In the genomic region with DNA sequence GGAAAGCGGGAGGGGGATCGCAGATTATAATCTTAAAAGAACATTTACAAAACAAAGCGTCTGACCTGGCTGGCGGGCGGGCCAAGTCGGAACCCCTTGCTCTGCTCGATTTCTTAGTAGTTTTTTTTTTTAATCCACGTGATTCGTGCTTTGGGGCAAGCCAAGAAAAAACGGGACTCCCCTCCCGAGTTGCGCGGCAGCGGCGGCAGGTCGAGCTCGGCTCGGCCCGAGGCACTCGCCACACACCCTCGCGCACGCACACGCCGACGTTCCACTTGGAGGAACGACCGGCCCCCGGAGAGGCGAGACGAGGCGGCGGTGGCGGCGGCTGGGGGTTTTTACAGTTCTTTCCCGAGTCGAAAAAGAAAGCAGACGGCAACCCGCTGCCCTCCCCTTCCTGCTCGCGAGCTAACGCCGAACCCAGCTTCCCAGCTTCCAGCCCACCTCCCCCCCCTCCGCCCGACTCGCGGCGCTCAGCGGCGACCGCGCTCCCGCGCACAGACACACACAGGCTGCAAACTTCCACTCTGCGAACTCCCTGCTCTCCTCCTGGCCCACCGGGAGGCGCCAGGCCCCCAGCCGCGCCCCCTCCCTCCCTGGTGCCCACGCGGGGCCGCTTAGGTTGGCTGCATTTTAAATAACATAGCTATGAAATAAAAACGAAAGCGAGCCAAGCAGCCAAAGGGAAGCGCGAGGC, we compare ENCODE assay signal across 8 cellular contexts. TPM values are rescaled to one million over a fixed set of nuclear protein-coding genes. Genes with fewer than 3 reads are reported as not detected.
A peak's percentile ranks its signal among the peaks of the same experiment; 100 is the strongest.
DNase-seq lines count a peak whose midpoint lies in the region; ATAC-seq, FAIRE-seq and TF ChIP-seq lines count a peak whose summit lies in the region.

No MANE protein-coding gene starts in this region.

- H3K27me3 Mint-ChIP-seq in osteocyte (ENCODE audit: unreplicated experiment), result no peaks in the 10 kb centered on the region

- peak overlapping the region; percentile 91 for H3K4me3 Mint-ChIP-seq in osteocyte (ENCODE audit: unreplicated experiment)

- no peak for TF ChIP-seq EP300 in gastroesophageal sphincter (IDR thresholded peaks at IDR 0.05)

- ATAC-seq in gastroesophageal sphincter (no peak), GM19395 (IDR thresholded peaks at IDR 0.05; ENCODE audit: unreplicated experiment) (no peak)

- no peaks in the 10 kb centered on the region for H3K9me3 Mint-ChIP-seq in osteocyte (ENCODE audit: unreplicated experiment)

- H3K4me1 Mint-ChIP-seq in osteocyte (ENCODE audit: unreplicated experiment), result peaks cover 41% of the 10 kb centered on the region

- no peak for TF ChIP-seq CTCF in GM06990 (IDR thresholded peaks at IDR 0.05; ENCODE audit: insufficient read depth, low read length, poor library complexity, severe bottlenecking)
- no peak for TF ChIP-seq CTCF in gastroesophageal sphincter (IDR thresholded peaks at IDR 0.05)
- TF ChIP-seq CTCF in osteocyte (IDR thresholded peaks at IDR 0.05), result no peak

- H3K4me3 ChIP-seq in GM06990 (replicated peaks; ENCODE audit: low read depth, low read length) (peak overlapping the region; percentile 70), gastroesophageal sphincter (peak overlapping the region; percentile 77 to 92)

- no peak for FAIRE-seq in RCC 7860 (lab: Jason Lieb, UNC)

- H3K27ac ChIP-seq in gastroesophageal sphincter, result peak overlapping the region; percentile 84 to 92 (median 90)

- H3K27me3 ChIP-seq in GM06990 (replicated peaks; ENCODE audit: control insufficient read depth, insufficient read depth, low read length) (no peaks in the 10 kb centered on the region), gastroesophageal sphincter (no peaks in the 10 kb centered on the region)

- TF ChIP-seq POLR2A in gastroesophageal sphincter (IDR thresholded peaks at IDR 0.05), result peak in 1 of 2 donors; percentile 9

- H3K9me3 ChIP-seq in gastroesophageal sphincter, result no peaks in the 10 kb centered on the region

- peak; percentile 65 for DNase-seq in GM06990 (ENCODE audit: extremely low read depth, insufficient read length)
- peak; percentile 8 for DNase-seq in NCI-H748 treated with DMSO at 0.1 percent for 48 hours (lab: John Stamatoyannopoulos, UW)
- DNase-seq in activated effector memory CD4-positive, alpha-beta T cell treated with Interleukin-2 at 50 U/mL for 16 hours, result peak; percentile 42
- no peak for DNase-seq in osteocyte (ENCODE audit: extremely low spot score, unreplicated experiment)
- DNase-seq in SK-N-DZ (ENCODE audit: low spot score), result no peak
- no peak for DNase-seq in RCC 7860 (ENCODE audit: low spot score)

- peaks cover 0 to 43% (median 7%) of the 10 kb centered on the region in 3 donors for H3K4me1 ChIP-seq in gastroesophageal sphincter

- H3K27ac Mint-ChIP-seq in osteocyte (ENCODE audit: unreplicated experiment), result peak overlapping the region; percentile 80

- WGBS in gastroesophageal sphincter (ENCODE audit: low coverage in 1 of 2), 2 donors, result 8% methylated on average over 5 of the region's 66 CpGs; no CpG with 5 or more reads in 1 of the 2 donors

- H3K36me3 ChIP-seq in GM06990 (ENCODE audit: control insufficient read depth, insufficient read depth, low read length) (no peaks in the 10 kb centered on the region), gastroesophageal sphincter (no peaks in the 10 kb centered on the region)

- H3K36me3 Mint-ChIP-seq in osteocyte (ENCODE audit: unreplicated experiment), result no peaks in the 10 kb centered on the region

RNA-seq across cellular contexts. Expression of gene BCOR, which starts 1.2 kb away (rescaled TPM):
- 10 to 100 TPM; 18.4 to 27.4 (median 21.4) TPM for total RNA-seq in gastroesophageal sphincter
- 24.1 and 24.8 TPM in 2 replicates for total RNA-seq in osteocyte
- polyA plus RNA-seq in SK-N-DZ (2014; cell fraction: cytosol; rRNA removed), result 54.9 and 65.2 TPM in 2 replicates
- polyA plus RNA-seq in SK-N-DZ (2014; cell fraction: nucleus; rRNA removed), result 40.2 and 73.5 TPM in 2 replicates

Comparison
In these comparisons a context has a peak if more than half of its experiments do, and no peak if none do; other contexts are left out.
1. DNase-seq: peak in GM06990 (single experiment), NCI-H748 treated with DMSO at 0.1 percent for 48 hours (single experiment) and activated effector memory CD4-positive, alpha-beta T cell treated with Interleukin-2 at 50 U/mL for 16 hours (single experiment); none in osteocyte (single experiment), SK-N-DZ (single experiment) and RCC 7860 (single experiment).